In the genomic region with DNA sequence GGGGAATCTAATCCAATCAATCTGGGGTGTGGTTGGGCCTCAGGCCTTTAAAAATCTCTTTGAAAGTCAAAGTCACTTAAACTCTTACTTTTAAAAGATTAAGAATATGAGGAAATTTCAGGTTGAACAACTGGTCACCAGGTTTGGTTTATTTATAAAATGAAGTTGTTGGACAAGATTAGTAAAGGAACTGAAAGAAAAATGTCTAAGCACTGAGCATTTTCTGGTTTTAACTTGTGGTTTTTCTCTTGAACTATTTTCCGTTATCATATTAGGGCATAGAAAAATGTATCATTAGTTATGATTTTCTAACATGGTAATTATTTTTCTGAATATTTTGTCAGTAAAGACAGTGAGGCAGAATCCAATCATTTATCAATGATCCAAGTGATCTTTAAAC, we compare ENCODE assay signal across 26 cellular contexts.
"Had no signal": no experiment of that assay in that cellular context is flagged by ENCODE, and none has a peak within 500 bp of the region (broad histone marks: within the 10 kb centered on the region; RNA-seq: fewer than 3 reads in every experiment).

No MANE protein-coding gene starts in this region.

- DNase-seq: activated CD8-positive, alpha-beta memory T cell treated with anti-CD3 and anti-CD28 coated beads for 24 hours; activated CD8-positive, alpha-beta memory T cell treated with anti-CD3 and anti-CD28 coated beads, Interleukin-2, amount 50 U/mL, for 4 hours; activated naive CD4-positive, alpha-beta T cell; activated naive CD8-positive, alpha-beta T cell treated with anti-CD3 and anti-CD28 coated beads for 36 hours; activated T-cell treated with anti-CD3 and anti-CD28 coated beads, Interleukin-2, amount 50 U/mL, for 4 hours; dorsolateral prefrontal cortex; effector memory CD8-positive, alpha-beta T cell; glutamatergic neuron; immature natural killer cell; left ventricle myocardium inferior; midbrain; natural killer cell; retina; sigmoid colon; stimulated activated CD4-positive, alpha-beta T cell treated with anti-CD3 and anti-CD28 coated beads, Interleukin-15, amount 100 ng/mL, for 24 hours; testis; trophoblast cell had no signal

- H3K27me3 ChIP-seq: dorsolateral prefrontal cortex, hepatocyte, sigmoid colon, testis, vagina had no signal

- H3K4me2 ChIP-seq: hepatocyte, smooth muscle cell had no signal

- H2AFZ ChIP-seq: hepatocyte had no signal

- H3K27ac Mint-ChIP-seq: activated naive CD8-positive, alpha-beta T cell treated with anti-CD3 and anti-CD28 coated beads for 36 hours; activated T-helper 2 cell treated with anti-CD3 and anti-CD28 coated beads, Interferon-gamma antibody, Interleukin-2, Interleukin-4, amounts not matched to agents 10 μg/mL and 5 μg/mL and 100 μg/mL, durations not matched to agents 14 hours and 24 hours and 36 hours; effector memory CD8-positive, alpha-beta T cell; immature natural killer cell; natural killer cell; progenitor cell of endocrine pancreas; stimulated activated memory B cell treated with anti-CD40 and anti-IgM and Interleukin-4, amounts not matched to agents 10 μg/mL and 1 μg/mL and 100 μg/mL, for 72 hours; WTC11 had no signal

- H3K4me3 ChIP-seq: dorsolateral prefrontal cortex, hepatocyte, left ventricle myocardium inferior, sigmoid colon, smooth muscle cell, testis, vagina had no signal

- ATAC-seq: activated T-cell treated with anti-CD3 and anti-CD28 coated beads, Interleukin-2, amount 50 U/mL, for 4 hours; effector memory CD8-positive, alpha-beta T cell; esophagus mucosa; natural killer cell; stimulated activated memory B cell treated with anti-CD40 and anti-IgM and Interleukin-4, amounts not matched to agents 10 μg/mL and 1 μg/mL and 100 μg/mL, for 72 hours; WTC11 had no signal

- H3K27ac ChIP-seq: dorsolateral prefrontal cortex, hepatocyte, left ventricle myocardium inferior, sigmoid colon, testis, vagina had no signal

- H3K4me1 ChIP-seq: left ventricle myocardium inferior, sigmoid colon, vagina had no signal

- H3K9me3 Mint-ChIP-seq: activated naive CD8-positive, alpha-beta T cell treated with anti-CD3 and anti-CD28 coated beads for 36 hours; activated T-cell treated with anti-CD3 and anti-CD28 coated beads, Interleukin-2, amount 50 U/mL, for 4 hours; activated T-helper 2 cell treated with anti-CD3 and anti-CD28 coated beads, Interferon-gamma antibody, Interleukin-2, Interleukin-4, amounts not matched to agents 10 μg/mL and 5 μg/mL and 100 μg/mL, durations not matched to agents 14 hours and 24 hours and 36 hours; central memory CD8-positive, alpha-beta T cell; effector memory CD8-positive, alpha-beta T cell; immature natural killer cell; natural killer cell; stimulated activated memory B cell treated with anti-CD40 and anti-IgM and Interleukin-4, amounts not matched to agents 10 μg/mL and 1 μg/mL and 100 μg/mL, for 72 hours; WTC11 had no signal

- H3K4me1 Mint-ChIP-seq: activated naive CD8-positive, alpha-beta T cell treated with anti-CD3 and anti-CD28 coated beads for 36 hours; central memory CD8-positive, alpha-beta T cell; immature natural killer cell; natural killer cell; stimulated activated memory B cell treated with anti-CD40 and anti-IgM and Interleukin-4, amounts not matched to agents 10 μg/mL and 1 μg/mL and 100 μg/mL, for 72 hours had no signal

- H3K27me3 Mint-ChIP-seq: activated naive CD8-positive, alpha-beta T cell treated with anti-CD3 and anti-CD28 coated beads for 36 hours; central memory CD8-positive, alpha-beta T cell; effector memory CD8-positive, alpha-beta T cell; progenitor cell of endocrine pancreas; stimulated activated memory B cell treated with anti-CD40 and anti-IgM and Interleukin-4, amounts not matched to agents 10 μg/mL and 1 μg/mL and 100 μg/mL, for 72 hours had no signal

- H3K79me2 ChIP-seq: hepatocyte had no signal

- H3K9me3 ChIP-seq: left ventricle myocardium inferior, sigmoid colon, testis, vagina had no signal

- H3K4me3 Mint-ChIP-seq: activated naive CD8-positive, alpha-beta T cell treated with anti-CD3 and anti-CD28 coated beads for 36 hours; activated T-cell treated with anti-CD3 and anti-CD28 coated beads, Interleukin-2, amount 50 U/mL, for 4 hours; central memory CD8-positive, alpha-beta T cell; effector memory CD8-positive, alpha-beta T cell; immature natural killer cell; natural killer cell; stimulated activated memory B cell treated with anti-CD40 and anti-IgM and Interleukin-4, amounts not matched to agents 10 μg/mL and 1 μg/mL and 100 μg/mL, for 72 hours; WTC11 had no signal

- H3K36me3 ChIP-seq: left ventricle myocardium inferior, sigmoid colon, vagina had no signal

- H3K36me3 Mint-ChIP-seq: activated naive CD8-positive, alpha-beta T cell treated with anti-CD3 and anti-CD28 coated beads for 36 hours; immature natural killer cell; natural killer cell; stimulated activated memory B cell treated with anti-CD40 and anti-IgM and Interleukin-4, amounts not matched to agents 10 μg/mL and 1 μg/mL and 100 μg/mL, for 72 hours had no signal
